ENCODE assay signal across 16 cellular contexts in the genomic region with DNA sequence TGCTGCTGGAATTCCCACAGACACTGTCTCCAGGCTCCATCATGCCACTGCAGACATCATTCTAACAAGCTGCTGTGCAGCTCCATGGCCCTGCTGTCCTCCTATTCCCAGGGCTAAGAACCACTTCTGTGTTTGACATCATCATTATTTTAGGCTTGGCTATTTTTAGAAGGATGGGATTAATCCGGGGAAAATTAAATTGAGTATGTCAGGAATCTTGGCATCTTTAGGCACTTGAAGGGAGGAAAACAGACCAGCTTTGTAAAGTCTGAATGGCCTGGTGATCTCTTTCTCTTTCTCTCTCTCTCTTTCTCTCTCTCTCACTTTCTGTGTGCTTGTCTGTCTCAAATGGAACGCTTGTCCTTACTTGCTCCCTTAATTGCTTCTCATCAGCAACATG.
DNase-seq lines count a peak whose midpoint lies in the region; FAIRE-seq and TF ChIP-seq lines count a peak whose summit lies in the region.
"Had no signal": no experiment of that assay in that cellular context is flagged by ENCODE, and none has a peak within 500 bp of the region (broad histone marks: within the 10 kb centered on the region; RNA-seq: fewer than 3 reads in every experiment).

No MANE protein-coding gene starts in this region.

- CTCF ChIA-PET in GM10248 (lab: Yijun Ruan, JAX) = no interaction called here
- CTCF ChIA-PET in A673 (lab: Charles Lee) = no interaction called here

- DNase-seq in NCI-H1417 (lab: John Stamatoyannopoulos, UW) (peak in 2 of 3 experiments; percentile 47 to 53), NCI-H1417 treated with DMSO at 0.1 percent for 48 hours (lab: John Stamatoyannopoulos, UW) (no peak), NCI-H2227 (lab: John Stamatoyannopoulos, UW; ENCODE audit: unreplicated experiment) (peak; percentile 5), fibroblast of peridontal ligament (ENCODE audit: extremely low read depth) (peak; percentile 4), retina (peak; percentile 74), GM10248 (ENCODE audit: extremely low spot score) (no peak), A673 (ENCODE audit: low spot score) (no peak), urothelium cell line (ENCODE audit: low spot score) (no peak)
- DNase-seq: CD4-positive, CD25-positive, alpha-beta regulatory T cell; effector CD8-positive, alpha-beta T cell; EL; IMR-90; left colon; NCI-H446; transverse colon had no signal

- FAIRE-seq in urothelium cell line (lab: Jason Lieb, UNC) = no peak

- POLR2A ChIA-PET in GM10248 (lab: Yijun Ruan, JAX) = no interaction called here
- POLR2A ChIA-PET in A673 (lab: Charles Lee; ENCODE audit: low non-redundant PET) = no interaction called here

- TF ChIP-seq CTCF in GM10248 (IDR thresholded peaks at IDR 0.05; ENCODE audit: control extremely low read depth, extremely low read depth, low read depth, missing control alignments) (no peak), A673 (conservative IDR thresholded peaks at IDR 0.05; ENCODE audit: low read depth, low read length) (no peak)

- no peak overlapping the region for H3K4me3 ChIP-seq in A673 (ENCODE audit: low read depth, low read length, poor library complexity, severe bottlenecking)
- H3K4me3 ChIP-seq: breast epithelium, transverse colon had no signal

- peaks cover 6% of the 10 kb centered on the region for H3K36me3 ChIP-seq in A673 (ENCODE audit: insufficient read depth, low read length, poor library complexity, severe bottlenecking)
- H3K36me3 ChIP-seq: breast epithelium, transverse colon had no signal

- no peaks in the 10 kb centered on the region for H3K27me3 ChIP-seq in A673 (replicated peaks; ENCODE audit: insufficient read depth, low read depth, low read length, poor library complexity)
- H3K27me3 ChIP-seq: breast epithelium, transverse colon had no signal

- no TSS peak for BruUV-seq in A673 (replicated peaks; lab: Mats Ljungman, UMichigan)

- peaks cover 11% of the 10 kb centered on the region for H3K9me3 ChIP-seq in A673 (ENCODE audit: low read depth, low read length, poor library complexity, severe bottlenecking)
- H3K9me3 ChIP-seq: transverse colon had no signal

- H3K27ac ChIP-seq in A673 (ENCODE audit: low read depth, low read length, poor library complexity, severe bottlenecking) = no peak overlapping the region
- H3K27ac ChIP-seq: breast epithelium, transverse colon had no signal

- intact Hi-C loops in A673 (cut with micrococcal nuclease; ENCODE audit: unreplicated experiment) = no loop called here

- peaks cover 27% of the 10 kb centered on the region for H3K4me1 ChIP-seq in A673 (ENCODE audit: insufficient read depth, low read length, poor library complexity, severe bottlenecking)
- H3K4me1 ChIP-seq: breast epithelium had no signal

Comparison
In these comparisons a context has a peak if more than half of its experiments do, and no peak if none do; other contexts are left out.
1. DNase-seq: peak in NCI-H1417 (2 of 3), NCI-H2227 (single experiment), fibroblast of peridontal ligament (single experiment) and retina (single experiment); none in NCI-H1417 treated with DMSO at 0.1 percent for 48 hours (single experiment), GM10248 (single experiment), A673 (single experiment) and urothelium cell line (single experiment).